1 cellular context compared by ENCODE assay signal in the genomic region with DNA sequence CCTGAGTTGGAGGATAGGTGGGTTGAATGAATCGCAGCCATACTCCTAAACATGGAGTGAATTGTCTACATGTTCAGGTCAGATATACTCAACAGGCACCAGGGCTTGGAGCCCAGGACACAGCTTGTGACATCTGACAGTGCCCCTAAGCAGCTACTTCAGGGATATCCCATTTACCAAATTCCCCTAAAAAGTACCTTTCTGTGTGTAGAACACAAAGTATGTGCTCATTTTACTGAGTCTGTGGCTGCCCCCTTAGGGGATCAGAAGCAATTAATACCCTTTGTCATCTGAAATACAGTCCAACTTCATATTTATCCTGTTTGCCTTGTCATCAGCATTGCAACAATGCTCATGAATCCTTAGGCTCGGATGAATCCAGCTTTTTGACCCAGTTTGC.
TF ChIP-seq lines count a peak whose summit lies in the region.

No MANE protein-coding gene starts in this region.

TF ChIP-seq in GM23338, 12 proteins besides CTCF, POLR2A, EP300 and RAD21:
- TF ChIP-seq ZNF462 (CRISPR knock-in tag; IDR thresholded peaks at IDR 0.05): no peak
- no peak for TF ChIP-seq CREB1 (CRISPR knock-in tag; IDR thresholded peaks at IDR 0.05; ENCODE audit: low read depth)
- TF ChIP-seq ETS1 (IDR thresholded peaks at IDR 0.05): no peak
- no peak for TF ChIP-seq NANOG (IDR thresholded peaks at IDR 0.05; ENCODE audit: borderline replicate concordance)
- TF ChIP-seq ZNF331 (CRISPR knock-in tag; IDR thresholded peaks at IDR 0.05; ENCODE audit: low read depth): no peak
- no peak for TF ChIP-seq STAT1 (IDR thresholded peaks at IDR 0.05; ENCODE audit: unreplicated experiment)
- TF ChIP-seq POLR2AphosphoS5 (IDR thresholded peaks at IDR 0.05; ENCODE audit: low read depth): no peak
- TF ChIP-seq EZH2phosphoT487 (IDR thresholded peaks at IDR 0.05; ENCODE audit: unreplicated experiment): no peak
- TF ChIP-seq JUNB (IDR thresholded peaks at IDR 0.05; ENCODE audit: unreplicated experiment): no peak
- no peak for TF ChIP-seq ZNF114 (CRISPR knock-in tag; IDR thresholded peaks at IDR 0.05)
- TF ChIP-seq REST (IDR thresholded peaks at IDR 0.05; ENCODE audit: unreplicated experiment): no peak
- TF ChIP-seq EZH2 (IDR thresholded peaks at IDR 0.05; ENCODE audit: low read depth, unreplicated experiment): no peak
